9 cellular contexts compared by ENCODE assay signal in genomic region chr1:5994713-5995621, GRCh38. TPM values are rescaled to one million over a fixed set of nuclear protein-coding genes. Genes with fewer than 3 reads are reported as not detected.
A peak's percentile ranks its signal among the peaks of the same experiment; 100 is the strongest.
DNase-seq lines count a peak whose midpoint lies in the region; ATAC-seq and TF ChIP-seq lines count a peak whose summit lies in the region.
"Had no signal": no experiment of that assay in that cellular context is flagged by ENCODE, and none has a peak within 500 bp of the region (broad histone marks: within the 10 kb centered on the region; RNA-seq: fewer than 3 reads in every experiment).

No MANE protein-coding gene starts in this region.

- peak overlapping the region; percentile 95 for H3K4me3 Mint-ChIP-seq in CD4-positive, alpha-beta T cell

- no peaks in the 10 kb centered on the region for H3K27me3 Mint-ChIP-seq in CD4-positive, alpha-beta T cell

- peak overlapping the region; percentile 51 for H2BK15ac ChIP-seq in neuronal stem cell (ENCODE audit: low read length)

- H3K27ac ChIP-seq in CD4-positive, alpha-beta T cell (ENCODE audit: low read depth, low read length): peak overlapping the region; percentile 63
- H3K27ac ChIP-seq in neuronal stem cell (replicated peaks; ENCODE audit: low read length) (no peak overlapping the region), uterus (no peak overlapping the region)
- H3K27ac ChIP-seq: WERI-Rb-1 had no signal

- H4K8ac ChIP-seq in neuronal stem cell (ENCODE audit: low read depth, low read length): no peak overlapping the region

- peaks cover 49% of the 10 kb centered on the region for H3K4me1 Mint-ChIP-seq in CD4-positive, alpha-beta T cell (ENCODE audit: low read depth)

- no peak overlapping the region for H3K9ac ChIP-seq in neuronal stem cell (ENCODE audit: low read depth, low read length, poor library complexity)

- H3K18ac ChIP-seq in neuronal stem cell (ENCODE audit: low read length): peak overlapping the region; percentile 46

- H3K36me3 Mint-ChIP-seq in CD4-positive, alpha-beta T cell (ENCODE audit: low read depth): peaks cover 19% of the 10 kb centered on the region
- peaks cover 8 to 21% of the 10 kb centered on the region in 2 donors for H3K36me3 Mint-ChIP-seq in activated naive CD4-positive, alpha-beta T cell treated with anti-CD3 and anti-CD28 coated beads, Interleukin-2, amount 50 U/mL, for 72 hours

- no peak overlapping the region for H2AK5ac ChIP-seq in neuronal stem cell (ENCODE audit: low read depth, low read length)

- no peak overlapping the region for H4K91ac ChIP-seq in neuronal stem cell (ENCODE audit: low read depth, low read length, poor library complexity)

- peak overlapping the region; percentile 94 for H3K27ac Mint-ChIP-seq in CD4-positive, alpha-beta T cell
- H3K27ac Mint-ChIP-seq in activated naive CD4-positive, alpha-beta T cell treated with anti-CD3 and anti-CD28 coated beads, Interleukin-2, amount 50 U/mL, for 72 hours: peak overlapping the region; percentile 87 to 92

- H3K4ac ChIP-seq in neuronal stem cell (ENCODE audit: low read length): no peak overlapping the region

- in situ Hi-C loops in ACHN (cut with HindIII; ENCODE audit: low pct_ligation_motif_present, low pct_unique_long_range_greater_than_20kb, low sequenced_read_pairs): no loop called here

- H3K36me3 ChIP-seq in neuronal stem cell (replicated peaks in 1 of 2; ENCODE audit: control insufficient read depth in 2 of 2, insufficient read depth in 2 of 2, low read length in 2 of 2) (no peaks in the 10 kb centered on the region), uterus (no peaks in the 10 kb centered on the region)

- no peaks in the 10 kb centered on the region for H3K9me3 Mint-ChIP-seq in CD4-positive, alpha-beta T cell
- H3K9me3 Mint-ChIP-seq in activated naive CD4-positive, alpha-beta T cell treated with anti-CD3 and anti-CD28 coated beads, Interleukin-2, amount 50 U/mL, for 72 hours: no peaks in the 10 kb centered on the region

- WGBS in neuronal stem cell (ENCODE audit: extremely low coverage in 2 of 2, insufficient read length in 2 of 2, insufficient replicate concordance in 1 of 2), 2 donors: no CpG with 5 or more reads among the region's 29 CpGs

- H2BK120ac ChIP-seq in neuronal stem cell (ENCODE audit: low read depth, low read length): no peak overlapping the region

- TF ChIP-seq POLR2A in uterus (IDR thresholded peaks at IDR 0.05): no peak

- no peak overlapping the region for H3K23ac ChIP-seq in neuronal stem cell (ENCODE audit: low read depth, low read length, poor library complexity)

- ATAC-seq in CD4-positive, alpha-beta T cell (ENCODE audit: poor library complexity): peak; percentile 36
- peak; percentile 12 to 55 for ATAC-seq in activated naive CD4-positive, alpha-beta T cell treated with anti-CD3 and anti-CD28 coated beads, Interleukin-2, amount 50 U/mL, for 72 hours
- no peak for ATAC-seq in HG03565 (IDR thresholded peaks at IDR 0.05; ENCODE audit: unreplicated experiment)
- ATAC-seq in HG03439 (IDR thresholded peaks at IDR 0.05; ENCODE audit: unreplicated experiment): no peak

- H3K4me1 ChIP-seq in neuronal stem cell (ENCODE audit: control insufficient read depth in 2 of 2, insufficient read depth in 1 of 2, low read depth in 1 of 2, low read length in 2 of 2): peaks cover 18 to 22% of the 10 kb centered on the region in 2 donors
- peaks cover 3 to 6% of the 10 kb centered on the region in 2 donors for H3K4me1 ChIP-seq in uterus

- H3K4me3 ChIP-seq in neuronal stem cell (ENCODE audit: low read length in 2 of 2) (no peak overlapping the region), uterus (no peak overlapping the region)

- no peak overlapping the region for H2BK12ac ChIP-seq in neuronal stem cell (ENCODE audit: low read length)

- H3K27me3 ChIP-seq in CD4-positive, alpha-beta T cell (ENCODE audit: control insufficient read depth, insufficient read depth, low read length): no peaks in the 10 kb centered on the region
- H3K27me3 ChIP-seq in neuronal stem cell (ENCODE audit: control insufficient read depth in 3 of 3, insufficient read depth in 3 of 3, low read depth in 1 of 3, low read length in 3 of 3) (no peaks in the 10 kb centered on the region), uterus (no peaks in the 10 kb centered on the region)

- no peak overlapping the region for H3K14ac ChIP-seq in neuronal stem cell (ENCODE audit: low read length)

- H3K9me3 ChIP-seq in CD4-positive, alpha-beta T cell (ENCODE audit: control insufficient read depth, low read length): no peaks in the 10 kb centered on the region
- no peaks in the 10 kb centered on the region for H3K9me3 ChIP-seq in neuronal stem cell (replicated peaks in 1 of 2; ENCODE audit: control insufficient read depth in 2 of 2, insufficient read depth in 1 of 2, low read depth in 1 of 2, low read length in 2 of 2)
- no peaks in the 10 kb centered on the region for H3K9me3 ChIP-seq in uterus

- POLR2A ChIA-PET in CD4-positive, alpha-beta T cell (lab: Charles Lee): interaction anchor here (6.0 kb wide), 1 partner anchor 32 kb away, joined by 92 read pairs; no protein-coding TSS in a partner anchor

- H2BK5ac ChIP-seq in neuronal stem cell (ENCODE audit: low read length): no peak overlapping the region

- peak; percentile 48 to 73 (median 61) for DNase-seq in CD4-positive, alpha-beta T cell
- DNase-seq in T follicular helper cell (ENCODE audit: low read depth): peak; percentile 59
- peak; percentile 49 to 76 for DNase-seq in activated naive CD4-positive, alpha-beta T cell treated with anti-CD3 and anti-CD28 coated beads, Interleukin-2, amount 50 U/mL, for 72 hours (ENCODE audit: low spot score in 2 of 2)
- DNase-seq in neuronal stem cell (ENCODE audit: low spot score): no peak
- DNase-seq in uterus: no peak
- no peak for DNase-seq in ACHN
- DNase-seq: WERI-Rb-1 had no signal

- H3K4me2 ChIP-seq in neuronal stem cell (ENCODE audit: insufficient read depth, low read length, poor library complexity, severe bottlenecking): no peak overlapping the region

- no peak for TF ChIP-seq CTCF in CD4-positive, alpha-beta T cell (IDR thresholded peaks at IDR 0.05)
- TF ChIP-seq CTCF in uterus (IDR thresholded peaks at IDR 0.05): no peak

- peaks cover 6% of the 10 kb centered on the region for H3K79me1 ChIP-seq in neuronal stem cell (ENCODE audit: low read depth, low read length)

- CTCF ChIA-PET in CD4-positive, alpha-beta T cell (lab: Charles Lee): interaction anchor here (1.0 kb wide), 1 partner anchor 32 kb away, joined by 4 read pairs; no protein-coding TSS in a partner anchor

- no peak overlapping the region for H2AFZ ChIP-seq in neuronal stem cell (ENCODE audit: low read length)

- intact Hi-C loops in CD4-positive, alpha-beta T cell (cut with DNase I, micrococcal nuclease): loop anchor here in 1 of 2 experiments (5.0 to 10.0 kb wide), 2 partner anchors 790 to 1962 kb away; partner anchors contain the start of gene CAMTA1
- intact Hi-C loops in uterus (cut with DNase I; ENCODE audit: low total_unique reads): no loop called here

RNA-seq across cellular contexts. Expression of gene NPHP4, which starts 2.7 kb away (rescaled TPM):
- 1 to 10 TPM; 6.2 to 7.7 TPM for total RNA-seq in CD4-positive, alpha-beta T cell
- 10 to 100 TPM in 1 of 2 donors, 1 to 10 TPM in 1; 10.0 to 22.5 TPM for total RNA-seq in activated naive CD4-positive, alpha-beta T cell treated with anti-CD3 and anti-CD28 coated beads, Interleukin-2, amount 50 U/mL, for 72 hours
- 9.7 TPM for polyA plus RNA-seq in neuronal stem cell (2013, experiment 1 of 2)
- polyA plus RNA-seq in neuronal stem cell (2013, experiment 2 of 2): 9.5 TPM
- 10 to 100 TPM in 2 of 4 donors, 1 to 10 TPM in 2; 1.3 to 16.2 (median 7.0) TPM for total RNA-seq in uterus

RNA-seq across cellular contexts. Expression of gene KCNAB2, which starts 50.7 kb away (rescaled TPM):
- total RNA-seq in CD4-positive, alpha-beta T cell: 100 to 1,000 TPM; 147 to 155 TPM
- 100 to 1,000 TPM; 214 to 334 TPM for total RNA-seq in activated naive CD4-positive, alpha-beta T cell treated with anti-CD3 and anti-CD28 coated beads, Interleukin-2, amount 50 U/mL, for 72 hours
- 5.4 TPM for polyA plus RNA-seq in neuronal stem cell (2013, experiment 1 of 2)
- 6.0 TPM for polyA plus RNA-seq in neuronal stem cell (2013, experiment 2 of 2)
- total RNA-seq in uterus: 10 to 100 TPM in 2 of 4 donors, 1 to 10 TPM in 2; 1.5 to 21.2 (median 12.9) TPM

Comparison
In these comparisons a context has a peak if more than half of its experiments do, and no peak if none do; other contexts are left out.
1. ATAC-seq: peak in CD4-positive, alpha-beta T cell (single experiment) and activated naive CD4-positive, alpha-beta T cell treated with anti-CD3 and anti-CD28 coated beads, Interleukin-2, amount 50 U/mL, for 72 hours (2 of 2); none in HG03565 (single experiment) and HG03439 (single experiment).
2. DNase-seq: peak in CD4-positive, alpha-beta T cell (10 of 10), T follicular helper cell (single experiment) and activated naive CD4-positive, alpha-beta T cell treated with anti-CD3 and anti-CD28 coated beads, Interleukin-2, amount 50 U/mL, for 72 hours (2 of 2); none in neuronal stem cell (single experiment), uterus (0 of 2) and ACHN (single experiment).
3. RNA of gene KCNAB2, which starts 50.7 kb away (total RNA-seq): 214 to 334 TPM in activated naive CD4-positive, alpha-beta T cell treated with anti-CD3 and anti-CD28 coated beads, Interleukin-2, amount 50 U/mL, for 72 hours and 147 to 155 TPM in CD4-positive, alpha-beta T cell; 1.5 to 21.2 TPM in uterus; every median in the first group is over 4 times any median in the second.